ENCODE assay signal across 1 cellular context in the genomic region with DNA sequence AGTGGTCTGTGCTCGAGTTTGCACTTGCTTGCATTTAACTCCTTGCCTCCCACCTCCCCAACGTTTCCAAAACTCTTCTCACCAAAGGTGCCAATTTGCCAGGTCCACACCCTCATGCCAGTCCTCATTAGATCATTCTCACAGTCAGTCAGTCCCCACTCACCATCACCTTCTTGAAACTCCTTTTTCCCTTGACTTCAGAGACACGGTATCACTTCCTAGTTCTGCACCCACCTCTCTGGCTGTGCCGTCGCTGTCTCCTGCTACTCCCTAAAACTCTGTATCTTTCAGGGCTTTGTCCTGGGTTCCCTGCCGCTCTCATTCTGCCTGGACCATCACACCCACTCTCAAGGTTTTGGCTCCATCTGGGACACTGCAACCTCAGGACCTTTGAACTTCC.
TF ChIP-seq lines count a peak whose summit lies in the region.

No MANE protein-coding gene starts in this region.

TF ChIP-seq in SK-N-SH, 30 proteins besides CTCF, POLR2A, EP300 and RAD21 (continued from another document):
- TF ChIP-seq, protein P1, sequence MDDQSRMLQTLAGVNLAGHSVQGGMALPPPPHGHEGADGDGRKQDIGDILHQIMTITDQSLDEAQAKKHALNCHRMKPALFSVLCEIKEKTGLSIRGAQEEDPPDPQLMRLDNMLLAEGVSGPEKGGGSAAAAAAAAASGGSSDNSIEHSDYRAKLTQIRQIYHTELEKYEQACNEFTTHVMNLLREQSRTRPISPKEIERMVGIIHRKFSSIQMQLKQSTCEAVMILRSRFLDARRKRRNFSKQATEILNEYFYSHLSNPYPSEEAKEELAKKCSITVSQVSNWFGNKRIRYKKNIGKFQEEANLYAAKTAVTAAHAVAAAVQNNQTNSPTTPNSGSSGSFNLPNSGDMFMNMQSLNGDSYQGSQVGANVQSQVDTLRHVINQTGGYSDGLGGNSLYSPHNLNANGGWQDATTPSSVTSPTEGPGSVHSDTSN (IDR thresholded peaks at IDR 0.05) = no peak
- TF ChIP-seq MEF2A (IDR thresholded peaks at IDR 0.05; ENCODE audit: borderline replicate concordance, low read depth) = no peak
- TF ChIP-seq, protein P2, sequence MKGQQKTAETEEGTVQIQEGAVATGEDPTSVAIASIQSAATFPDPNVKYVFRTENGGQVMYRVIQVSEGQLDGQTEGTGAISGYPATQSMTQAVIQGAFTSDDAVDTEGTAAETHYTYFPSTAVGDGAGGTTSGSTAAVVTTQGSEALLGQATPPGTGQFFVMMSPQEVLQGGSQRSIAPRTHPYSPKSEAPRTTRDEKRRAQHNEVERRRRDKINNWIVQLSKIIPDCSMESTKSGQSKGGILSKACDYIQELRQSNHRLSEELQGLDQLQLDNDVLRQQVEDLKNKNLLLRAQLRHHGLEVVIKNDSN (IDR thresholded peaks at IDR 0.05; ENCODE audit: borderline replicate concordance, low read depth) = no peak
- no peak for TF ChIP-seq SMC3 (IDR thresholded peaks at IDR 0.05; ENCODE audit: low read depth, low read length)
- TF ChIP-seq ZBTB33 (IDR thresholded peaks at IDR 0.05; ENCODE audit: borderline replicate concordance, low read depth) = no peak
- TF ChIP-seq FOXM1 (IDR thresholded peaks at IDR 0.05; ENCODE audit: low read depth) = no peak
- TF ChIP-seq TEAD4 (IDR thresholded peaks at IDR 0.05; ENCODE audit: borderline replicate concordance, insufficient read depth) = no peak
